ENCODE assay signal across 8 cellular contexts in the genomic region with DNA sequence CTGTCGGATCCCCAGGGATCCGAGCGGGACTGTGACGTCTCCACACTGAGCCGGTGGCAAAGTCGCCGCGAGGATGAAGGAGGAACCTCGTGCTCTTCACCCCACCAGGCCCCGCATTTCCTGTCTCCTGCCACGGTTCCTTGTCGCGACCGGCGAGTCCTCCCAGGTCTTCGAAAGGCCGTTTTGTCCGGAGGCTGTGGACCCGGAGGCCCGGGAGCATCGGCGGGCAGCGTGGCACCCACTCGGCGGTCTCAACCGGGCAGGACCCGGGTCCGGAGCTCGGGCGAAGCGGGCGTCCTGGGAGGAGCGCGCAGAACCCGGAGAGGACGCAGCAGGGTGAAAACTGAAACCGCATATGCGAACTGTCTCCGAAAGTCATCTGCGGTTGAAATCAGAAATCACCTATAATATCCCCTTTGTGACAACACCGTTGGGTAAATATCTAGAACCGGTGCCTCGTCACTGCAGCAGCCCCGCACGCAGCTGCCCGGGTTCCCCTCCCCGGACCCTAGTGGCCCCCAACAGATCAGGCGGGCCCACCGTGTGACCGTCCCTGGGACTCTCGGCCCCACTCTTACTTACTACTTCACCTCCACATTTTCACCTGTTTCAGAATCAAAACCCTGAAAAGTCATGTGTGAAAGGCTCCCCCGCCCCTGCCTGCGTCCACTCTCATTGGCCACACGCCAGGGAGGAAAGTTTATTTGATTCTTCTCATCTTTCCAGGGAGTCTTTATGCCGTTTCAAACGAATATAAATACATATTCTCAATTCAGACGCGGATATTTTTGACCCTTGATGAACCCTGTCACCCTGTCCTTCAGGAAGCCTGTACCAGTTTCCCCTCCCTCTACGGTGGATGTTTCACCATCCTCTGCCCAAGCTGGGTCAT. TPM values are rescaled to one million over a fixed set of nuclear protein-coding genes. Genes with fewer than 3 reads are reported as not detected.
DNase-seq lines count a peak whose midpoint lies in the region; ATAC-seq, FAIRE-seq and TF ChIP-seq lines count a peak whose summit lies in the region.

No MANE protein-coding gene starts in this region.

- H3K36me3 ChIP-seq in left ventricle myocardium inferior (no peaks in the 10 kb centered on the region), HAP-1 (replicated peaks) (no peaks in the 10 kb centered on the region)

- in situ Hi-C loops in HAP-1 (cut with MboI; ENCODE audit: low sequenced_read_pairs): loop anchor here (5.0 to 25.0 kb wide), 3 partner anchors 68 to 873 kb away; no protein-coding TSS in a partner anchor

- H3K27ac ChIP-seq in left ventricle myocardium inferior (replicated peaks) (no peak overlapping the region), skin epidermis (no peak overlapping the region)

- peak overlapping the region; percentile 38 for H3K27ac Mint-ChIP-seq in activated CD8-positive, alpha-beta memory T cell treated with anti-CD3 and anti-CD28 coated beads, Interleukin-2, amount 10 ng/mL, durations not matched to agents 7 days and 5 days

- CTCF ChIA-PET in activated CD8-positive, alpha-beta memory T cell treated with anti-CD3 and anti-CD28 coated beads, Interleukin-2, amount 10 ng/mL, durations not matched to agents 7 days and 5 days (lab: Charles Lee): interaction anchor here (0.8 kb wide), 1 partner anchor 78 kb away, joined by 4 read pairs; no protein-coding TSS in a partner anchor

- peaks cover 92% of the 10 kb centered on the region for H3K27me3 Mint-ChIP-seq in activated CD8-positive, alpha-beta memory T cell treated with anti-CD3 and anti-CD28 coated beads, Interleukin-2, amount 10 ng/mL, durations not matched to agents 7 days and 5 days

- H3K4me3 Mint-ChIP-seq in activated CD8-positive, alpha-beta memory T cell treated with anti-CD3 and anti-CD28 coated beads, Interleukin-2, amount 10 ng/mL, durations not matched to agents 7 days and 5 days: peak overlapping the region; percentile 62

- intact Hi-C loops in left ventricle myocardium inferior (cut with micrococcal nuclease): no loop called here

- H3K36me3 Mint-ChIP-seq in activated CD8-positive, alpha-beta memory T cell treated with anti-CD3 and anti-CD28 coated beads, Interleukin-2, amount 10 ng/mL, durations not matched to agents 7 days and 5 days: no peaks in the 10 kb centered on the region

- H3K4me3 ChIP-seq in left ventricle myocardium inferior: peak overlapping the region; percentile 64
- H3K4me3 ChIP-seq in skin epidermis: peak overlapping the region; percentile 20 to 43 (median 34)
- H3K4me3 ChIP-seq in HAP-1: no peak overlapping the region

- peak; percentile 76 for ATAC-seq in GM21381 (IDR thresholded peaks at IDR 0.05; ENCODE audit: unreplicated experiment)
- peak; percentile 11 for ATAC-seq in activated CD8-positive, alpha-beta memory T cell treated with anti-CD3 and anti-CD28 coated beads, Interleukin-2, amount 10 ng/mL, durations not matched to agents 7 days and 5 days

- H3K4me1 Mint-ChIP-seq in activated CD8-positive, alpha-beta memory T cell treated with anti-CD3 and anti-CD28 coated beads, Interleukin-2, amount 10 ng/mL, durations not matched to agents 7 days and 5 days: peaks cover 52% of the 10 kb centered on the region

- no peak for TF ChIP-seq CTCF in left ventricle myocardium inferior (IDR thresholded peaks at IDR 0.05; ENCODE audit: borderline replicate concordance)

- H3K4me1 ChIP-seq in left ventricle myocardium inferior (peaks cover 29% of the 10 kb centered on the region), HAP-1 (peaks cover 5% of the 10 kb centered on the region; the same call in 1 of the 2 replicates)

- H3K9me3 ChIP-seq in left ventricle myocardium inferior (replicated peaks) (no peaks in the 10 kb centered on the region), HAP-1 (no peaks in the 10 kb centered on the region)

- FAIRE-seq in frontal cortex (lab: Jason Lieb, UNC): no peak

- DNase-seq in EL (peak; percentile 45), HT-29 (ENCODE audit: low spot score) (peak; percentile 13), left ventricle myocardium inferior (no peak), HAP-1 (ENCODE audit: low spot score in 2 of 2) (no peak), frontal cortex (ENCODE audit: low spot score in 2 of 2) (no peak)
- peak; percentile 64 for DNase-seq in activated CD8-positive, alpha-beta memory T cell treated with anti-CD3 and anti-CD28 coated beads, Interleukin-2, amount 10 ng/mL, durations not matched to agents 7 days and 5 days

- no peaks in the 10 kb centered on the region for H3K9me3 Mint-ChIP-seq in activated CD8-positive, alpha-beta memory T cell treated with anti-CD3 and anti-CD28 coated beads, Interleukin-2, amount 10 ng/mL, durations not matched to agents 7 days and 5 days (ENCODE audit: low read depth)

- peaks cover 83% of the 10 kb centered on the region for H3K27me3 ChIP-seq in left ventricle myocardium inferior (ENCODE audit: low read depth)
- H3K27me3 ChIP-seq in HAP-1 (ENCODE audit: low read depth): 0 out of 2 replicates have a peak, but pooled peaks cover 4% of the 10 kb centered on the region

RNA-seq across cellular contexts. Expression of gene ULBP2, which starts 3.0 kb away (rescaled TPM):
- total RNA-seq in HT-29 (2014; rRNA removed; shearing (Covaris generic)): 3.2 and 5.3 TPM in 2 replicates
- total RNA-seq in activated CD8-positive, alpha-beta memory T cell treated with anti-CD3 and anti-CD28 coated beads, Interleukin-2, amount 10 ng/mL, durations not matched to agents 7 days and 5 days: under 1 TPM; 0.80 to 0.99 TPM
- total RNA-seq in left ventricle myocardium inferior (0.93 TPM), frontal cortex (5.3 TPM)

RNA-seq across cellular contexts. Expression of gene RAET1G, which starts 15.9 kb away (rescaled TPM):
- total RNA-seq in HT-29 (2014; rRNA removed; shearing (Covaris generic)): 0.51 TPM in 1 of 2 replicates, not detected in the other
- not detected for total RNA-seq in activated CD8-positive, alpha-beta memory T cell treated with anti-CD3 and anti-CD28 coated beads, Interleukin-2, amount 10 ng/mL, durations not matched to agents 7 days and 5 days
- total RNA-seq in left ventricle myocardium inferior (0.19 TPM), frontal cortex (not detected)

RNA-seq across cellular contexts. Expression of gene ULBP1, which starts 24.9 kb away (rescaled TPM):
- 0.13 TPM in 1 of 2 replicates, not detected in the other for total RNA-seq in HT-29 (2014; rRNA removed; shearing (Covaris generic))
- 1 to 10 TPM in 1 of 2 experiments, under 1 TPM in 1; 0.82 to 1.2 TPM for total RNA-seq in activated CD8-positive, alpha-beta memory T cell treated with anti-CD3 and anti-CD28 coated beads, Interleukin-2, amount 10 ng/mL, durations not matched to agents 7 days and 5 days
- total RNA-seq in left ventricle myocardium inferior: 0.38 TPM
- total RNA-seq in frontal cortex: 1.6 TPM

RNA-seq across cellular contexts. Expression of gene RAET1E, which starts 40.9 kb away (rescaled TPM):
- total RNA-seq in HT-29 (2014; rRNA removed; shearing (Covaris generic)): 0.52 and 1.0 TPM in 2 replicates
- total RNA-seq in activated CD8-positive, alpha-beta memory T cell treated with anti-CD3 and anti-CD28 coated beads, Interleukin-2, amount 10 ng/mL, durations not matched to agents 7 days and 5 days: not detected
- total RNA-seq in left ventricle myocardium inferior: 0.19 TPM
- not detected for total RNA-seq in frontal cortex

Comparison
In these comparisons a context has a peak if more than half of its experiments do, and no peak if none do; other contexts are left out.
1. DNase-seq: peak in EL (single experiment), HT-29 (single experiment) and activated CD8-positive, alpha-beta memory T cell treated with anti-CD3 and anti-CD28 coated beads, Interleukin-2, amount 10 ng/mL, durations not matched to agents 7 days and 5 days (single experiment); none in left ventricle myocardium inferior (single experiment), HAP-1 (0 of 2) and frontal cortex (0 of 2).